Comparison of ENCODE assay signal across 8 cellular contexts in genomic region chr1:16904560-16905111, GRCh38. TPM values are rescaled to one million over a fixed set of nuclear protein-coding genes. Genes with fewer than 3 reads are reported as not detected.
DNase-seq lines count a peak whose midpoint lies in the region; ATAC-seq and TF ChIP-seq lines count a peak whose summit lies in the region.

No MANE protein-coding gene starts in this region.

- H3K9me3 ChIP-seq in right atrium auricular region (peaks cover 0 to 11% of the 10 kb centered on the region in 2 donors), prostate gland (no peaks in the 10 kb centered on the region)

- H3K4me1 ChIP-seq in right atrium auricular region (peaks cover 0 to 14% of the 10 kb centered on the region in 2 donors), prostate gland (replicated peaks) (no peaks in the 10 kb centered on the region), urinary bladder (ENCODE audit: insufficient read depth) (no peaks in the 10 kb centered on the region)

- under 1% methylated on average over 27 of the region's 27 CpGs for WGBS in prostate gland
- WGBS in urinary bladder: 0% methylated on average over 27 of the region's 27 CpGs

- DNase-seq in GM12865 (ENCODE audit: low read depth): peak; percentile 99
- DNase-seq in NCI-H1436 (lab: John Stamatoyannopoulos, UW): peak; percentile 97
- DNase-seq in SW 1271 (lab: John Stamatoyannopoulos, UW): peak; percentile 86 to 93
- DNase-seq in amniotic stem cell (lab: John Stamatoyannopoulos, UW): peak; percentile 97
- DNase-seq in right atrium auricular region (ENCODE audit: low spot score): peak; percentile 99
- DNase-seq in prostate gland (ENCODE audit: low spot score): peak; percentile 100

- TF ChIP-seq CTCF in GM12865 (IDR thresholded peaks at IDR 0.05; ENCODE audit: insufficient read depth, low read depth, low read length, missing control alignments) (no peak), right atrium auricular region (IDR thresholded peaks at IDR 0.05) (no peak), prostate gland (IDR thresholded peaks at IDR 0.05) (peak in 2 of 4 experiments; percentile 31 to 37)

- H3K27ac ChIP-seq in right atrium auricular region (peak overlapping the region; percentile 94 to 99), prostate gland (peak overlapping the region; percentile 94 to 96), urinary bladder (ENCODE audit: low read depth) (peak overlapping the region; percentile 99)

- H3K36me3 ChIP-seq in right atrium auricular region (no peaks in the 10 kb centered on the region), prostate gland (no peaks in the 10 kb centered on the region), urinary bladder (ENCODE audit: insufficient read depth) (no peaks in the 10 kb centered on the region)

- H3K4me3 ChIP-seq in GM12865 (ENCODE audit: low read depth, low read length): peak overlapping the region; percentile 63
- H3K4me3 ChIP-seq in right atrium auricular region: peak overlapping the region; percentile 45 to 59
- peak overlapping the region; percentile 39 to 40 for H3K4me3 ChIP-seq in prostate gland
- peak overlapping the region; percentile 33 for H3K4me3 ChIP-seq in urinary bladder (ENCODE audit: low read depth, low read length)

- intact Hi-C loops in prostate gland (cut with DNase I): no loop called here

- peak; percentile 92 for ATAC-seq in HG02840 (IDR thresholded peaks at IDR 0.05; ENCODE audit: low FRiP score, unreplicated experiment)

- peak; percentile 95 for TF ChIP-seq POLR2A in prostate gland (IDR thresholded peaks at IDR 0.05)

- H3K27me3 ChIP-seq in right atrium auricular region (no peaks in the 10 kb centered on the region), prostate gland (replicated peaks; ENCODE audit: insufficient read depth) (no peaks in the 10 kb centered on the region)

RNA-seq across cellular contexts. Expression of gene RNU1-2, which starts 8.9 kb away (rescaled TPM):
- not detected for total RNA-seq in right atrium auricular region
- total RNA-seq in prostate gland: under 1 TPM; under 0.01 TPM
- total RNA-seq in urinary bladder: under 0.01 TPM
- not detected for polyA plus RNA-seq in urinary bladder

RNA-seq across cellular contexts. Expression of gene CROCC, which starts 17.1 kb away (rescaled TPM):
- total RNA-seq in right atrium auricular region: 10 to 100 TPM; 10.0 to 11.7 TPM
- 10 to 100 TPM; 19.6 to 68.7 TPM for total RNA-seq in prostate gland
- total RNA-seq in urinary bladder: 13.7 TPM
- polyA plus RNA-seq in urinary bladder: 26.4 TPM

Comparison
In these comparisons a context has a peak if more than half of its experiments do, and no peak if none do; other contexts are left out.
1. Peak in every context shown above with its lines: DNase-seq, ATAC-seq, H3K4me3 ChIP-seq and H3K27ac ChIP-seq.